17 cellular contexts compared by ENCODE assay signal in the genomic region with DNA sequence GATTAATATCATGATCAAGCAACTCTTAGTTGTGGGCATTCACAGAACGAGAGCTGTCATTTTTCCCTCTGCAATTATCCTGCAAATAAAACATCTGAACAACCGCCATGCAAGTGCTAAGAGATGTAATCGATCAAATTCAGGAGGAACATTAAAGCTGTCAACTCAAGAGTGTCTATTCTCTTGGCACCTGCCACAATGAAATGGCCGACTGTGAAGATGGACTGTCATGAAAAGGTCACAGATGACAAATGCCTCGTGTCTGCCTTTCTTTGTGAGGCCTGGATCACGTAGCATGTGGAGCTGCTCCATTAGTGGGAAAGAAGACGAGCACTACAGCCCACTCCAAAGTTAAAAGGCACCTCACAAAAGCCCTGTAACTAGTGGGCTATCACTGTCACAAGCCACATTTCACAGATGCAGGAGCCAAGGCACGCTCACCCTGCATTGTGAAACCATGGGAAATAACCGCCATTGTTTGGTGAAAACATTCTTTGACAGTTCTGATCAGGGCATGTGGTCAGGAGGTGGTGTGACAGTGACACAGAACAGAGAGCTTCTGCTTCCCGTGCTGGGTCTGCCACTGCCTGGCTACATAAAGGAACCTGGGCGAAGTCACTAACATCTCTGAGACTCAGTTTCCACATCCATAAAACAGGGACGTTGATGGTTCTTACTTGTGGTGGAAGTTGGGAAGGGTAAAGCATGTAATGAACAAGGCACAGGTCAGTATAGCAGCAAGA.
A peak's percentile ranks its signal among the peaks of the same experiment; 100 is the strongest.
DNase-seq lines count a peak whose midpoint lies in the region; ATAC-seq, FAIRE-seq and TF ChIP-seq lines count a peak whose summit lies in the region.
"Had no signal": no experiment of that assay in that cellular context is flagged by ENCODE, and none has a peak within 500 bp of the region (broad histone marks: within the 10 kb centered on the region; RNA-seq: fewer than 3 reads in every experiment).

No MANE protein-coding gene starts in this region.

- H4K20me1 ChIP-seq in GM12878 (ENCODE audit: control insufficient read depth, insufficient read depth), result no peaks in the 10 kb centered on the region

- H3K27me3 ChIP-seq in GM12878 (replicated peaks in 1 of 2; ENCODE audit: control insufficient read depth in 2 of 2, insufficient read depth in 2 of 2, low read length in 1 of 2) (no peaks in the 10 kb centered on the region), H7 (ENCODE audit: control insufficient read depth, insufficient read depth, low read length) (no peaks in the 10 kb centered on the region)
- H3K27me3 ChIP-seq in effector memory CD4-positive, alpha-beta T cell (replicated peaks; ENCODE audit: control insufficient read depth, insufficient read depth, low read length, poor library complexity, severe bottlenecking), result no peaks in the 10 kb centered on the region
- H3K27me3 ChIP-seq: Peyer's patch had no signal

- no TSS peak for BruUV-seq in GM12878 (replicated peaks; lab: Mats Ljungman, UMichigan)

- no peaks in the 10 kb centered on the region for H3K4me1 ChIP-seq in GM12878 (ENCODE audit: control insufficient read depth, insufficient read depth, low read length)
- H3K4me1 ChIP-seq in effector memory CD4-positive, alpha-beta T cell (ENCODE audit: control insufficient read depth, insufficient read depth, low read length, poor library complexity, severe bottlenecking), result no peaks in the 10 kb centered on the region
- H3K4me1 ChIP-seq: Peyer's patch had no signal

- TF ChIP-seq CTCF in GM12878 (IDR thresholded peaks at IDR 0.05 in 2 of 3, conservative IDR thresholded peaks at IDR 0.05 in 1 of 3; ENCODE audit: control insufficient read depth in 2 of 3, extremely low read depth in 1 of 3, insufficient read depth in 1 of 3, low read depth in 3 of 3, low read length in 3 of 3), result no peak

- H3K9me3 ChIP-seq in GM12878 (replicated peaks; ENCODE audit: control insufficient read depth, insufficient read depth, low read length), result no peaks in the 10 kb centered on the region
- no peaks in the 10 kb centered on the region for H3K9me3 ChIP-seq in effector memory CD4-positive, alpha-beta T cell (ENCODE audit: control insufficient read depth, low read length)
- H3K9me3 ChIP-seq: Peyer's patch had no signal

- intact Hi-C loops in GM12878 (cut with micrococcal nuclease; ENCODE audit: unreplicated experiment), result no loop called here

- DNase-seq in NCI-H187 (lab: John Stamatoyannopoulos, UW), result peak; percentile 93 to 95
- DNase-seq in NCI-H510A treated with DMSO at 0.1 percent for 48 hours (lab: John Stamatoyannopoulos, UW), result peak; percentile 46
- DNase-seq in GM12878 (ENCODE audit: low read depth, low spot score), result no peak
- no peak for DNase-seq in H7
- no peak for DNase-seq in effector memory CD4-positive, alpha-beta T cell
- DNase-seq: AML-193, DMS79 treated with DMSO at 0.1 percent for 48 hours, GM23248, NCI-H2081 treated with DMSO at 0.1 percent for 48 hours, NCI-H524 treated with DMSO at 0.1 percent for 48 hours, Peyer's patch, Right ventricle myocardium superior, SW 1271 had no signal

- SMC1A ChIA-PET in GM12878 (lab: Charles Lee; ENCODE audit: uncharacterized antibody, unreplicated experiment), result interaction anchor here (1.0 to 1.3 kb wide), 2 partner anchors 9 to 10 kb away, joined by 3 to 4 read pairs; no protein-coding TSS in a partner anchor

- no peak overlapping the region for H3K4me2 ChIP-seq in GM12878 (ENCODE audit: control insufficient read depth, insufficient read depth)

- ATAC-seq in GM18868 (IDR thresholded peaks at IDR 0.05; ENCODE audit: unreplicated experiment) (peak; percentile 55), GM12878 (no peak), HG02885 (IDR thresholded peaks at IDR 0.05; ENCODE audit: poor library complexity, unreplicated experiment) (no peak)

- in situ Hi-C loops in GM12878 (cut with MboI), result no loop called here

- H3K9ac ChIP-seq in GM12878 (ENCODE audit: control insufficient read depth, insufficient read depth, low read length), result no peak overlapping the region
- H3K9ac ChIP-seq: GM23248 had no signal

- no peak overlapping the region for H3K27ac ChIP-seq in GM12878 (ENCODE audit: control insufficient read depth, insufficient read depth)
- H3K27ac ChIP-seq in effector memory CD4-positive, alpha-beta T cell (ENCODE audit: insufficient read depth, low read length, poor library complexity, severe bottlenecking), result no peak overlapping the region
- H3K27ac ChIP-seq: GM23248, Peyer's patch had no signal

- CTCF ChIA-PET in GM12878 (lab: Yijun Ruan, JAX), result interaction anchor here (0.6 kb wide), 1 partner anchor 131 kb away, joined by 3 read pairs; no protein-coding TSS in a partner anchor

- RAD21 ChIA-PET in GM12878 (lab: Charles Lee; ENCODE audit: unreplicated experiment), result no interaction called here

- H3K79me2 ChIP-seq in GM12878 (ENCODE audit: control insufficient read depth, insufficient read depth, low read length), result no peaks in the 10 kb centered on the region

- no peak for TF ChIP-seq POLR2A in GM12878 (IDR thresholded peaks at IDR 0.05; ENCODE audit: low read depth, low read length)

- H3K36me3 ChIP-seq in GM12878 (ENCODE audit: control insufficient read depth in 2 of 2, insufficient read depth in 2 of 2, low read length in 1 of 2), result no peaks in the 10 kb centered on the region
- H3K36me3 ChIP-seq in H7 (replicated peaks; ENCODE audit: control insufficient read depth, insufficient read depth, low read length), result no peaks in the 10 kb centered on the region; the same call in 1 of the 2 replicates
- H3K36me3 ChIP-seq in effector memory CD4-positive, alpha-beta T cell (ENCODE audit: control insufficient read depth, insufficient read depth, low read length), result no peaks in the 10 kb centered on the region
- H3K36me3 ChIP-seq: Peyer's patch had no signal

- no peak overlapping the region for H2AFZ ChIP-seq in GM12878 (ENCODE audit: control insufficient read depth, low read depth, low read length)
- H2AFZ ChIP-seq: GM23248 had no signal

- H3K4me3 ChIP-seq in GM12878, result no peak overlapping the region
- no peak overlapping the region for H3K4me3 ChIP-seq in H7 (ENCODE audit: insufficient read depth, low read depth, low read length)
- H3K4me3 ChIP-seq in effector memory CD4-positive, alpha-beta T cell (ENCODE audit: insufficient read depth, low read depth, low read length, poor library complexity, severe bottlenecking), result no peak overlapping the region
- H3K4me3 ChIP-seq: GM23248, Peyer's patch had no signal

- TF ChIP-seq RAD21 in GM12878 (IDR thresholded peaks at IDR 0.05; ENCODE audit: insufficient read depth, low read depth, low read length), result no peak

- TF ChIP-seq EP300 in GM12878 (IDR thresholded peaks at IDR 0.05; ENCODE audit: borderline replicate concordance in 1 of 2, control insufficient read depth in 1 of 2, low read depth in 2 of 2, low read length in 2 of 2), result no peak

- FAIRE-seq in GM12878 (lab: Jason Lieb, UNC), result no peak
- FAIRE-seq: G401.6, GM12892 had no signal

- WGBS in GM12878 (ENCODE audit: insufficient coverage, insufficient replicate concordance, low lambda C conversion rate, missing lambda C conversion rate), result 19% methylated on average over 12 of the region's 12 CpGs

- POLR2A ChIA-PET in GM12878 (lab: Charles Lee), result no interaction called here

TF ChIP-seq in GM12878, 131 proteins besides CTCF, POLR2A, EP300 and RAD21:
- TF ChIP-seq RUNX3 (IDR thresholded peaks at IDR 0.05; ENCODE audit: low read length) (peak; percentile 49; the same call in 1 of the 2 replicates), BHLHE40 (IDR thresholded peaks at IDR 0.05; ENCODE audit: borderline replicate concordance in 1 of 2, low read depth in 2 of 2, low read length in 1 of 2) (peak in 1 of 2 experiments; percentile 48; a peak in 2 of 4 replicates), HDAC6 (IDR thresholded peaks at IDR 0.05; ENCODE audit: unreplicated experiment) (no peak)

Comparison
In these comparisons a context has a peak if more than half of its experiments do, and no peak if none do; other contexts are left out.
1. DNase-seq: peak in NCI-H187 (2 of 2) and NCI-H510A treated with DMSO at 0.1 percent for 48 hours (single experiment); none in GM12878 (single experiment), H7 (single experiment) and effector memory CD4-positive, alpha-beta T cell (0 of 3).